8 cellular contexts compared by ENCODE assay signal in genomic region chrX:110442631-110443030, GRCh38.
DNase-seq lines count a peak whose midpoint lies in the region; ATAC-seq, FAIRE-seq and TF ChIP-seq lines count a peak whose summit lies in the region.

No MANE protein-coding gene starts in this region.

- no peaks in the 10 kb centered on the region for H3K36me3 ChIP-seq in PC-9 (ENCODE audit: low read depth)

- H3K27me3 Mint-ChIP-seq in natural killer cell (ENCODE audit: low read depth in 2 of 2): peaks cover 4 to 54% of the 10 kb centered on the region in 2 donors

- no peaks in the 10 kb centered on the region for H3K79me2 ChIP-seq in PC-9 (ENCODE audit: low read depth)

- H3K4me3 ChIP-seq in PC-9: no peak overlapping the region

- intact Hi-C loops in PC-9 (cut with micrococcal nuclease; ENCODE audit: unreplicated experiment): loop anchor here (10.0 kb wide), 1 partner anchor 802 kb away; no protein-coding TSS in a partner anchor
- intact Hi-C loops in natural killer cell (cut with micrococcal nuclease): no loop called here

- no peak overlapping the region for H3K27ac ChIP-seq in PC-9

- no peaks in the 10 kb centered on the region for H4K20me1 ChIP-seq in PC-9 (ENCODE audit: insufficient read depth)

- TF ChIP-seq CTCF in PC-9 (conservative IDR thresholded peaks at IDR 0.05): peak; percentile 66
- no peak for TF ChIP-seq CTCF in natural killer cell (IDR thresholded peaks at IDR 0.05)

- DNase-seq in DMS 273 (lab: John Stamatoyannopoulos, UW; ENCODE audit: unreplicated experiment) (peak; percentile 79), GM19239 (ENCODE audit: insufficient read length, low spot score) (no peak), PC-9 (peak in 1 of 2 experiments; percentile 19), hepatic stellate cell (ENCODE audit: low spot score) (peak; percentile 15), mesenteric fat pad (ENCODE audit: low spot score) (no peak), natural killer cell (no peak)

- no peaks in the 10 kb centered on the region for H3K9me3 Mint-ChIP-seq in natural killer cell

- ATAC-seq in HG03159 (IDR thresholded peaks at IDR 0.05; ENCODE audit: unreplicated experiment) (peak; percentile 81), HG02981 (IDR thresholded peaks at IDR 0.05; ENCODE audit: unreplicated experiment) (no peak), natural killer cell (no peak)

- no peaks in the 10 kb centered on the region for H3F3A ChIP-seq in PC-9 (ENCODE audit: insufficient read depth, low read depth)

- no TSS peak for BruUV-seq in PC-9 (replicated peaks; lab: Mats Ljungman, UMichigan)

- H3K27me3 ChIP-seq in PC-9 (ENCODE audit: insufficient read depth, low read depth): 0 out of 2 replicates have a peak, but pooled peaks cover 14% of the 10 kb centered on the region

- no peak overlapping the region for H2AFZ ChIP-seq in PC-9

- FAIRE-seq in GM19239 (lab: Jason Lieb, UNC): peak; percentile 91

- CTCF ChIA-PET in PC-9 (lab: Charles Lee): no interaction called here

- no peaks in the 10 kb centered on the region for H3K9me3 ChIP-seq in PC-9 (ENCODE audit: insufficient read depth, low read depth)

- H3K27ac Mint-ChIP-seq in natural killer cell: no peak overlapping the region

- H3K4me3 Mint-ChIP-seq in natural killer cell: no peak overlapping the region

- H3K36me3 Mint-ChIP-seq in natural killer cell: no peaks in the 10 kb centered on the region

- no peaks in the 10 kb centered on the region for H3K4me1 ChIP-seq in PC-9 (replicated peaks; ENCODE audit: insufficient read depth)

- POLR2A ChIA-PET in PC-9 (lab: Charles Lee; ENCODE audit: unreplicated experiment): no interaction called here

- no peaks in the 10 kb centered on the region for H3K9me2 ChIP-seq in PC-9 (ENCODE audit: insufficient read depth)

- H3K4me2 ChIP-seq in PC-9: no peak overlapping the region

- no peaks in the 10 kb centered on the region for H3K4me1 Mint-ChIP-seq in natural killer cell

Comparison
In these comparisons a context has a peak if more than half of its experiments do, and no peak if none do; other contexts are left out.
1. DNase-seq: peak in DMS 273 (single experiment) and hepatic stellate cell (single experiment); none in GM19239 (single experiment), mesenteric fat pad (single experiment) and natural killer cell (single experiment).